8 cellular contexts compared by ENCODE assay signal in genomic region chr9:36470891-36471290, GRCh38.
DNase-seq lines count a peak whose midpoint lies in the region; ATAC-seq and TF ChIP-seq lines count a peak whose summit lies in the region.

No MANE protein-coding gene starts in this region.

- no peak for TF ChIP-seq CTCF in hepatocyte (IDR thresholded peaks at IDR 0.05; ENCODE audit: poor library complexity)

- peaks cover 14% of the 10 kb centered on the region for H3K4me1 ChIP-seq in adipocyte (ENCODE audit: control insufficient read depth, insufficient read depth, low read length)
- peaks cover 5% of the 10 kb centered on the region for H3K4me1 ChIP-seq in hepatocyte (ENCODE audit: insufficient read depth)

- peaks cover 15% of the 10 kb centered on the region for H4K20me1 ChIP-seq in hepatocyte (ENCODE audit: insufficient read depth, poor library complexity, severe bottlenecking)

- peak; percentile 60 for ATAC-seq in GM18508 (IDR thresholded peaks at IDR 0.05; ENCODE audit: insufficient read depth, unreplicated experiment)
- peak; percentile 83 for ATAC-seq in HG02884 (IDR thresholded peaks at IDR 0.05; ENCODE audit: unreplicated experiment)

- DNase-seq in SK-MEL-5 (ENCODE audit: low read depth, low spot score) = peak; percentile 49
- DNase-seq in adipocyte (ENCODE audit: low read depth) = peak; percentile 87
- DNase-seq in hepatocyte (ENCODE audit: low spot score) = peak; percentile 39
- DNase-seq in stimulated activated CD4-positive, alpha-beta T cell treated with anti-CD3 and anti-CD28 coated beads, Interleukin-2, amount 100 ng/mL, for 4 hours (ENCODE audit: low read depth) = peak; percentile 65
- DNase-seq in NCI-H345 (lab: John Stamatoyannopoulos, UW) = no peak
- no peak for DNase-seq in 8988T

- no peaks in the 10 kb centered on the region for H3K9me3 ChIP-seq in adipocyte (ENCODE audit: control insufficient read depth, low read length)
- no peaks in the 10 kb centered on the region for H3K9me3 ChIP-seq in hepatocyte (ENCODE audit: low read depth)

- 75% methylated on average over 6 of the region's 6 CpGs for WGBS in hepatocyte (ENCODE audit: low lambda C conversion rate, missing lambda C conversion rate)

- H3K4me3 ChIP-seq in adipocyte (ENCODE audit: low read length) (peak overlapping the region; percentile 79), hepatocyte (peak overlapping the region; percentile 5)

- H3K9ac ChIP-seq in adipocyte (ENCODE audit: low read length) = peak overlapping the region; percentile 82

- no peaks in the 10 kb centered on the region for H3K36me3 ChIP-seq in adipocyte (ENCODE audit: control insufficient read depth, insufficient read depth, low read length, severe bottlenecking)
- no peaks in the 10 kb centered on the region for H3K36me3 ChIP-seq in hepatocyte (replicated peaks; ENCODE audit: insufficient read depth, low read depth)

- H3K9me2 ChIP-seq in hepatocyte (replicated peaks; ENCODE audit: insufficient read depth) = no peaks in the 10 kb centered on the region

- H3K4me2 ChIP-seq in hepatocyte = peak overlapping the region; percentile 65

- H3K27ac ChIP-seq in hepatocyte = peak overlapping the region; percentile 64

- no peaks in the 10 kb centered on the region for H3K27me3 ChIP-seq in adipocyte (replicated peaks; ENCODE audit: control insufficient read depth, insufficient read depth, low read length)
- no peaks in the 10 kb centered on the region for H3K27me3 ChIP-seq in hepatocyte

- H3K79me2 ChIP-seq in hepatocyte = peaks cover 65% of the 10 kb centered on the region

- peak overlapping the region; percentile 33 for H2AFZ ChIP-seq in hepatocyte

- in situ Hi-C loops in SK-MEL-5 (cut with HindIII; ENCODE audit: low pct_unique_long_range_greater_than_20kb, low sequenced_read_pairs) = no loop called here

Comparison
In these comparisons a context has a peak if more than half of its experiments do, and no peak if none do; other contexts are left out.
1. DNase-seq: peak in SK-MEL-5 (single experiment), adipocyte (single experiment), hepatocyte (single experiment) and stimulated activated CD4-positive, alpha-beta T cell treated with anti-CD3 and anti-CD28 coated beads, Interleukin-2, amount 100 ng/mL, for 4 hours (single experiment); none in NCI-H345 (single experiment) and 8988T (single experiment).